9 cellular contexts compared by ENCODE assay signal in the genomic region with DNA sequence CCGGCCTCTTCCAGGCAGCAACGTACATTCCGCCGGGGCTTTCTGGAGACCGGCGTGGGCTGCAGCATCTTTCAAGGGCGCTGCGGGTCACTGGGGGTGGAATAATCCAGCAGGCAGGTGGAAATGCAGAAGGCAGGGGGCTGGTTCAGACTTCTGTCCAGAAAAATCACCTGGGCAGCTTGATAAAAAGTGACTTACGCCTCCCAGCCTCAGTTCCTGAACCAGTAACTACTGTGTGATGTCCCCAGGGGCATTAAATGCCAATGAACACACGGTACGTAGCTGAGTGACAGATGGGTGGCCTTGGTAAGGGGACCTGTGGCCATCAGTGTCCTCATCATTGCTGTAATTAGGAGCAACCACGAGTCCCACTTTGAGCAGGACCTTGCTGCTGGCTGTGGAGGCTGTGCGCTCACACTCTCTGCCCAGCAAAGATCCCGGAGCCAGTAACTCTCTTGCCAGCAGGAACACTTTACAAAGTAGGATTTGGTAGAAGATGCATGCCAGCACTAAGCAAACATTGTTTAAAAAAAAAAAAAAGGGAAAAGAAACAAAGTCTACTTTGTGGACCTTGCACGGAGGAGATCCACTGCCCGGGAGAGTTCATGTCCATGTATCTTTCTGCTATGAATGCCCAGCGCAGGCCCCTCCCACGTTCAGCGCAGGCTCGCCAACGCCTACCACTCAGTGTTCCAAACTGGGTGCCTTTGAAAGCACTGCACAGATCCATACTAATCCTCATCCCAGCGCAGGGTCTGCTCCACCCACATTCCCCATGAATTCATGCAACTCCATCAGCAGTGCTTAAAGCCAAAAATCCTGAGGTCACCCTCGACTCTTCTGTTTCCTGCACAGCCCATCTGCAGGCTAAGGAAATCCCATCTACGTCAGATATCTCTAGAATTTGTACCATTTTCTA.
DNase-seq lines count a peak whose midpoint lies in the region; ATAC-seq, FAIRE-seq and TF ChIP-seq lines count a peak whose summit lies in the region.
"Had no signal": no experiment of that assay in that cellular context is flagged by ENCODE, and none has a peak within 500 bp of the region (broad histone marks: within the 10 kb centered on the region; RNA-seq: fewer than 3 reads in every experiment).

No MANE protein-coding gene starts in this region.

- H3K4me3 Mint-ChIP-seq in nephron progenitor cell, result peak overlapping the region; percentile 55

- H3K36me3 Mint-ChIP-seq in nephron progenitor cell (ENCODE audit: low read depth), result peaks cover 9% of the 10 kb centered on the region

- H3K9me3 Mint-ChIP-seq in nephron progenitor cell, result peaks cover 15% of the 10 kb centered on the region

- intact Hi-C loops in Right ventricle myocardium inferior (cut with DNase I) (no loop called here), cardiac septum (cut with DNase I) (no loop called here)

- no peaks in the 10 kb centered on the region for H3K27me3 Mint-ChIP-seq in nephron progenitor cell (ENCODE audit: low read depth, poor library complexity)

- TF ChIP-seq POLR2A in H54 (IDR thresholded peaks at IDR 0.05; ENCODE audit: low read depth, low read length), result no peak

- peaks cover 89% of the 10 kb centered on the region for H3K4me1 Mint-ChIP-seq in nephron progenitor cell

- no peak for FAIRE-seq in H54 (lab: Jason Lieb, UNC)
- FAIRE-seq: endothelial cell of umbilical vein had no signal

- peak; percentile 41 for ATAC-seq in Right ventricle myocardium inferior

- peak overlapping the region; percentile 41 for H3K27ac Mint-ChIP-seq in nephron progenitor cell

- TF ChIP-seq CTCF in fibroblast of pulmonary artery (IDR thresholded peaks at IDR 0.05; ENCODE audit: low read length, missing control alignments) (no peak), nephron progenitor cell (IDR thresholded peaks at IDR 0.05) (no peak)

- DNase-seq in Right ventricle myocardium inferior (ENCODE audit: missing footprints), result no peak
- no peak for DNase-seq in cardiac septum (ENCODE audit: low spot score)
- DNase-seq in fibroblast of pulmonary artery (ENCODE audit: low read depth), result peak; percentile 56
- no peak for DNase-seq in nephron progenitor cell
- DNase-seq in SW 1271 (lab: John Stamatoyannopoulos, UW), result no peak
- DNase-seq in H54 (ENCODE audit: insufficient read length, low spot score), result no peak
- no peak for DNase-seq in glomerular visceral epithelial cell (ENCODE audit: extremely low spot score)
- DNase-seq in DMS53 treated with DMSO at 0.1 percent for 48 hours (lab: John Stamatoyannopoulos, UW; ENCODE audit: unreplicated experiment), result no peak

- no peak overlapping the region for H3K4me3 ChIP-seq in fibroblast of pulmonary artery (replicated peaks; ENCODE audit: low read depth, low read length)
